8 cellular contexts compared by ENCODE assay signal in genomic region chr3:45064512-45065372, GRCh38. TPM values are rescaled to one million over a fixed set of nuclear protein-coding genes. Genes with fewer than 3 reads are reported as not detected.
DNase-seq lines count a peak whose midpoint lies in the region; ATAC-seq and TF ChIP-seq lines count a peak whose summit lies in the region.

No MANE protein-coding gene starts in this region.

- peak; percentile 85 for ATAC-seq in naive thymus-derived CD4-positive, alpha-beta T cell

- H3K27ac Mint-ChIP-seq in naive thymus-derived CD4-positive, alpha-beta T cell, result peak overlapping the region in 1 of 9 donors; percentile 90

- no peaks in the 10 kb centered on the region for H3K27me3 ChIP-seq in SJSA1 (replicated peaks)
- no peaks in the 10 kb centered on the region for H3K27me3 ChIP-seq in ascending aorta
- no peaks in the 10 kb centered on the region for H3K27me3 ChIP-seq in naive thymus-derived CD4-positive, alpha-beta T cell (ENCODE audit: control insufficient read depth in 2 of 2, insufficient read depth in 2 of 2, low read length in 2 of 2)

- POLR2A ChIA-PET in naive thymus-derived CD4-positive, alpha-beta T cell (lab: Charles Lee), result no interaction called here
- POLR2A ChIA-PET in RWPE1 (lab: Yijun Ruan, JAX; ENCODE audit: low non-redundant PET), result no interaction called here

- H3K9me3 ChIP-seq in SJSA1 (replicated peaks) (no peaks in the 10 kb centered on the region), ascending aorta (no peaks in the 10 kb centered on the region)
- H3K9me3 ChIP-seq in naive thymus-derived CD4-positive, alpha-beta T cell (ENCODE audit: control insufficient read depth in 2 of 3, low read length in 3 of 3), result no peaks in the 10 kb centered on the region

- peaks cover 0 to 7% (median 4%) of the 10 kb centered on the region in 5 donors for H3K27me3 Mint-ChIP-seq in naive thymus-derived CD4-positive, alpha-beta T cell

- H3K4me3 ChIP-seq in SJSA1 (no peak overlapping the region), ascending aorta (no peak overlapping the region)
- H3K4me3 ChIP-seq in naive thymus-derived CD4-positive, alpha-beta T cell (ENCODE audit: low read length), result no peak overlapping the region

- peaks cover 12 to 32% (median 17%) of the 10 kb centered on the region in 7 donors for H3K4me1 Mint-ChIP-seq in naive thymus-derived CD4-positive, alpha-beta T cell

- peak overlapping the region; percentile 11 to 81 (median 58) for H3K4me3 Mint-ChIP-seq in naive thymus-derived CD4-positive, alpha-beta T cell

- H3K36me3 Mint-ChIP-seq in naive thymus-derived CD4-positive, alpha-beta T cell, result peaks cover 0 to 3% (median 0%) of the 10 kb centered on the region in 5 donors

- DNase-seq in AML-193 (lab: John Stamatoyannopoulos, UW) (peak; percentile 85 to 91), SJSA1 (ENCODE audit: low read depth in 1 of 2, low spot score in 2 of 2) (peak; percentile 49 to 61), ascending aorta (ENCODE audit: low spot score in 2 of 2) (peak; percentile 14 to 69), amygdala (lab: John Stamatoyannopoulos, UW) (no peak), COLO668 (lab: John Stamatoyannopoulos, UW; ENCODE audit: unreplicated experiment) (no peak), RPMI8226 (no peak), RWPE1 (ENCODE audit: low spot score) (no peak)
- peak in 1 of 9 donors; percentile 51 for DNase-seq in naive thymus-derived CD4-positive, alpha-beta T cell

- intact Hi-C loops in ascending aorta (cut with DNase I), result no loop called here
- intact Hi-C loops in naive thymus-derived CD4-positive, alpha-beta T cell (cut with micrococcal nuclease), result loop anchor here (5.0 kb wide), 2 partner anchors 43 to 1348 kb away; no protein-coding TSS in a partner anchor

- CTCF ChIA-PET in naive thymus-derived CD4-positive, alpha-beta T cell (lab: Charles Lee), result interaction anchor here (0.6 kb wide), 2 partner anchors 67 to 419 kb away, joined by 3 read pairs; no protein-coding TSS in a partner anchor
- CTCF ChIA-PET in RWPE1 (lab: Yijun Ruan, JAX), result interaction anchor here (0.5 to 0.7 kb wide), 2 partner anchors 16 to 1274 kb away, joined by 3 to 4 read pairs; no protein-coding TSS in a partner anchor

- H3K4me1 ChIP-seq in SJSA1 (replicated peaks) (peaks cover 47% of the 10 kb centered on the region), ascending aorta (no peaks in the 10 kb centered on the region)
- peaks cover 0 to 7% of the 10 kb centered on the region in 2 donors for H3K4me1 ChIP-seq in naive thymus-derived CD4-positive, alpha-beta T cell (ENCODE audit: control insufficient read depth in 2 of 2, insufficient read depth in 2 of 2, low read length in 2 of 2)

- peaks cover 0 to 2% (median 0%) of the 10 kb centered on the region in 11 donors for H3K9me3 Mint-ChIP-seq in naive thymus-derived CD4-positive, alpha-beta T cell

- TF ChIP-seq CTCF in ascending aorta (IDR thresholded peaks at IDR 0.05), result no peak
- TF ChIP-seq CTCF in RWPE1 (conservative IDR thresholded peaks at IDR 0.05; ENCODE audit: low read depth), result no peak

- H3K27ac ChIP-seq in SJSA1 (peak overlapping the region; percentile 70), ascending aorta (peak overlapping the region; percentile 20 to 23), RWPE1 (no peak overlapping the region; the same call in 1 of the 2 replicates)
- no peak overlapping the region for H3K27ac ChIP-seq in naive thymus-derived CD4-positive, alpha-beta T cell (ENCODE audit: low read depth, low read length)

- no peaks in the 10 kb centered on the region for H3K36me3 ChIP-seq in SJSA1
- H3K36me3 ChIP-seq in ascending aorta, result no peaks in the 10 kb centered on the region
- H3K36me3 ChIP-seq in naive thymus-derived CD4-positive, alpha-beta T cell (ENCODE audit: control insufficient read depth in 2 of 3, insufficient read depth in 3 of 3, low read length in 3 of 3), result no peaks in the 10 kb centered on the region

RNA-seq across cellular contexts. Expression of gene CLEC3B, which starts 38.6 kb away (rescaled TPM):
- total RNA-seq in SJSA1 (2014; rRNA removed; shearing (Covaris generic)), result 4.4 and 11.6 TPM in 2 replicates
- 130 TPM for total RNA-seq in ascending aorta
- total RNA-seq in naive thymus-derived CD4-positive, alpha-beta T cell, result 1 to 10 TPM in 2 of 5 experiments, under 1 TPM in 3; 0.45 to 1.8 (median 0.75) TPM
- polyA plus RNA-seq in naive thymus-derived CD4-positive, alpha-beta T cell, result not detected

Comparison
In these comparisons a context has a peak if more than half of its experiments do, and no peak if none do; other contexts are left out.
1. DNase-seq: peak in AML-193 (2 of 2), SJSA1 (2 of 2) and ascending aorta (2 of 2); none in amygdala (0 of 56), COLO668 (single experiment), RPMI8226 (single experiment) and RWPE1 (single experiment).
2. H3K27ac ChIP-seq: peak in SJSA1 (single experiment) and ascending aorta (2 of 2); none in naive thymus-derived CD4-positive, alpha-beta T cell (single experiment) and RWPE1 (single experiment).
3. RNA of gene CLEC3B, which starts 38.6 kb away (total RNA-seq): 130 TPM in ascending aorta (single experiment); 4.4 to 11.6 TPM in SJSA1 and 0.45 to 1.8 TPM in naive thymus-derived CD4-positive, alpha-beta T cell; every median in the first group is over 10 times any median in the second.